1 cellular context compared by ENCODE assay signal in genomic region chr22:27477171-27477570, GRCh38.
TF ChIP-seq lines count a peak whose summit lies in the region.

No MANE protein-coding gene starts in this region.

TF ChIP-seq in H1, 55 proteins besides CTCF, POLR2A, EP300 and RAD21:
- TF ChIP-seq, protein P1, sequence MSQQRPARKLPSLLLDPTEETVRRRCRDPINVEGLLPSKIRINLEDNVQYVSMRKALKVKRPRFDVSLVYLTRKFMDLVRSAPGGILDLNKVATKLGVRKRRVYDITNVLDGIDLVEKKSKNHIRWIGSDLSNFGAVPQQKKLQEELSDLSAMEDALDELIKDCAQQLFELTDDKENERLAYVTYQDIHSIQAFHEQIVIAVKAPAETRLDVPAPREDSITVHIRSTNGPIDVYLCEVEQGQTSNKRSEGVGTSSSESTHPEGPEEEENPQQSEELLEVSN (IDR thresholded peaks at IDR 0.05): no peak
- TF ChIP-seq ZNF274 (IDR thresholded peaks at IDR 0.05; ENCODE audit: borderline replicate concordance, extremely low read depth, low read length) (no peak), SP1 (IDR thresholded peaks at IDR 0.05; ENCODE audit: low read depth, low read length) (no peak), CEBPB (IDR thresholded peaks at IDR 0.05; ENCODE audit: low read depth, low read length) (no peak), CBX5 (IDR thresholded peaks at IDR 0.05; ENCODE audit: low read depth, low read length) (no peak)
